13 cellular contexts compared by ENCODE assay signal in the genomic region with DNA sequence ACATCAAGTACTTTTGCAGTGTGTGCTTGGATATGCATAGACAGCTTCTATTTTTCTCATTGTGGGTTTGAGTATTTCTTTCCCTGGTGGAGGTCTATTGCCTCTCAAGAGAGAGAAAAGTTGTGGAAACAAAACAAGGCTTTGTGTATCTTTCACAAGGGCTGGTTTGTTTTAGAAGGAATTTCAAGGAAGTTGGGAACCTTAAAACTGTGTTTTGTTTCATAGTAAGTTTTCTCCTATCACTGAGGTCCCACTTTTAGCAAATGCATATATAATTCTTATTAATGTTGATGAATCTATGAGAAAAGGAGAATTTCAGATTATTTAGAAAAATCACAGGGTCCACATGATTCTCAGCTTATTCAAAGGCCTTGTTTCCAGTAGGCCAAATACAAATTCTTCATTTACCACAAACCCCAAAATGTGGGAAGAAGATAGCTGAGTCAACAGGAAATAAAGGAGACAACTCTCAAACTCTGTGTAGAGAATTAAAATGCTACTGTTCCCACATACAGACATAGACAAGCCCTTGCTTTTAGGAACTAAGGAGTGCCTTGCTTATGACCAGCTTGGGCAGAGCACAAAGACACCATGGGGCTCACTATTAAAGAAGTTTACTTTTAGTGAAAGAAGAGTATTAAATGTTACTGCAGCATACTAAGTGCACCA.
DNase-seq lines count a peak whose midpoint lies in the region; ATAC-seq, FAIRE-seq and TF ChIP-seq lines count a peak whose summit lies in the region.
"Had no signal": no experiment of that assay in that cellular context is flagged by ENCODE, and none has a peak within 500 bp of the region (broad histone marks: within the 10 kb centered on the region; RNA-seq: fewer than 3 reads in every experiment).

No MANE protein-coding gene starts in this region.

- TF ChIP-seq CTCF in chondrocyte (IDR thresholded peaks at IDR 0.05) (no peak), osteocyte (IDR thresholded peaks at IDR 0.05) (no peak)

- H3K4me3 Mint-ChIP-seq in chondrocyte (ENCODE audit: unreplicated experiment) (no peak overlapping the region), osteocyte (ENCODE audit: unreplicated experiment) (no peak overlapping the region)

- H3K27me3 Mint-ChIP-seq in chondrocyte (ENCODE audit: low read depth), result no peaks in the 10 kb centered on the region
- no peaks in the 10 kb centered on the region for H3K27me3 Mint-ChIP-seq in osteocyte (ENCODE audit: unreplicated experiment)

- ATAC-seq in HG02588 (IDR thresholded peaks at IDR 0.05; ENCODE audit: unreplicated experiment), result no peak

- peak; percentile 84 for FAIRE-seq in RCC 7860 (lab: Jason Lieb, UNC)

- H3K4me1 Mint-ChIP-seq in chondrocyte (ENCODE audit: low read depth) (peaks cover 33% of the 10 kb centered on the region), osteocyte (ENCODE audit: unreplicated experiment) (peaks cover 24% of the 10 kb centered on the region)

- DNase-seq in GM04503 (ENCODE audit: low read depth) (peak; percentile 27), RCC 7860 (ENCODE audit: low spot score) (peak; percentile 53), chondrocyte (ENCODE audit: low spot score) (no peak), osteocyte (ENCODE audit: extremely low spot score, unreplicated experiment) (no peak), NCI-H345 (lab: John Stamatoyannopoulos, UW) (no peak), KBM-7 (no peak), NCI-H1417 treated with DMSO at 0.1 percent for 48 hours (lab: John Stamatoyannopoulos, UW) (no peak)
- DNase-seq: activated CD4-positive, alpha-beta T cell treated with anti-CD3 and anti-CD28 coated beads, Interleukin-2, amount 50 U/mL, for 1 hour; activated naive CD4-positive, alpha-beta T cell; cortex of kidney; NCI-H1417; NCI-H82 had no signal

- H3K27ac Mint-ChIP-seq in chondrocyte (ENCODE audit: unreplicated experiment), result peak overlapping the region; percentile 49
- H3K27ac Mint-ChIP-seq in osteocyte (ENCODE audit: unreplicated experiment), result peak overlapping the region; percentile 44

- in situ Hi-C loops in KBM-7 (cut with MboI; ENCODE audit: low pct_unique_long_range_greater_than_20kb, low sequenced_read_pairs), result no loop called here

- H3K9me3 Mint-ChIP-seq in chondrocyte (ENCODE audit: low read depth), result peaks cover 3% of the 10 kb centered on the region
- H3K9me3 Mint-ChIP-seq in osteocyte (ENCODE audit: unreplicated experiment), result no peaks in the 10 kb centered on the region

- H3K36me3 Mint-ChIP-seq in chondrocyte (ENCODE audit: low read depth), result no peaks in the 10 kb centered on the region
- H3K36me3 Mint-ChIP-seq in osteocyte (ENCODE audit: unreplicated experiment), result no peaks in the 10 kb centered on the region

Comparison
In these comparisons a context has a peak if more than half of its experiments do, and no peak if none do; other contexts are left out.
1. DNase-seq: peak in GM04503 (single experiment) and RCC 7860 (single experiment); none in chondrocyte (single experiment), osteocyte (single experiment), NCI-H345 (single experiment), KBM-7 (single experiment) and NCI-H1417 treated with DMSO at 0.1 percent for 48 hours (single experiment).